Comparison of ENCODE assay signal across 23 cellular contexts in genomic region chr9:6239694-6240093, GRCh38. TPM values are rescaled to one million over a fixed set of nuclear protein-coding genes. Genes with fewer than 3 reads are reported as not detected.
"Had no signal": no experiment of that assay in that cellular context is flagged by ENCODE, and none has a peak within 500 bp of the region (broad histone marks: within the 10 kb centered on the region; RNA-seq: fewer than 3 reads in every experiment).

No MANE protein-coding gene starts in this region.

- H3K4me1 ChIP-seq: psoas muscle had no signal

- H3K36me3 Mint-ChIP-seq: stimulated activated effector memory CD8-positive, alpha-beta T cell treated with anti-CD3 and anti-CD28 coated beads, Interleukin-12 subunit alpha, Interleukin-12 subunit beta, amount 100 ng/mL, for 72 hours had no signal

- H3K4me3 Mint-ChIP-seq: activated B cell treated with CpG ODN at 0.5 μM for 24 hours; activated CD8-positive, alpha-beta T cell treated with anti-CD3 and anti-CD28 coated beads for 36 hours; activated naive CD8-positive, alpha-beta T cell treated with anti-CD3 and anti-CD28 coated beads for 36 hours; stimulated activated effector memory CD8-positive, alpha-beta T cell treated with anti-CD3 and anti-CD28 coated beads, Interleukin-12 subunit alpha, Interleukin-12 subunit beta, amount 100 ng/mL, for 72 hours; T-helper 17 cell had no signal

- H3K4me1 Mint-ChIP-seq: activated B cell treated with CpG ODN at 0.5 μM for 24 hours; stimulated activated effector memory CD8-positive, alpha-beta T cell treated with anti-CD3 and anti-CD28 coated beads, Interleukin-12 subunit alpha, Interleukin-12 subunit beta, amount 100 ng/mL, for 72 hours; T-helper 17 cell had no signal

- H3K9me3 ChIP-seq: lower lobe of right lung, psoas muscle, sigmoid colon, thoracic aorta had no signal

- DNase-seq: activated B cell treated with CpG ODN at 0.5 μM for 24 hours; activated CD4-positive, alpha-beta T cell treated with anti-CD3 and anti-CD28 coated beads for 48 hours; activated CD8-positive, alpha-beta T cell treated with anti-CD3 and anti-CD28 coated beads for 36 hours; activated gamma-delta T cell treated with Interleukin-2 at 50 U/mL for 16 hours; activated naive CD8-positive, alpha-beta T cell treated with anti-CD3 and anti-CD28 coated beads for 36 hours; activated T-cell treated with anti-CD3 and anti-CD28 coated beads, Interleukin-2, amount 50 U/mL, for 48 hours; amygdala; brain microvascular endothelial cell; left cardiac atrium; lower lobe of right lung; midbrain; psoas muscle; sigmoid colon; stimulated activated CD4-positive, alpha-beta T cell treated with anti-CD3 and anti-CD28 coated beads, Interleukin-12 subunit alpha, Interleukin-12 subunit beta, amount 100 ng/mL, for 4 hours; stimulated activated CD4-positive, alpha-beta T cell treated with anti-CD3 and anti-CD28 coated beads, Interleukin-2, amount 100 ng/mL, for 24 hours; T-helper 17 cell had no signal

- H3K27me3 ChIP-seq: brain microvascular endothelial cell, sigmoid colon had no signal

- H3K4me3 ChIP-seq: lower lobe of right lung, psoas muscle, sigmoid colon, thoracic aorta had no signal

- H3K27ac ChIP-seq: brain microvascular endothelial cell, lower lobe of right lung, psoas muscle, sigmoid colon, thoracic aorta had no signal

- H3K27ac Mint-ChIP-seq: activated B cell treated with CpG ODN at 0.5 μM for 24 hours; activated CD8-positive, alpha-beta T cell treated with anti-CD3 and anti-CD28 coated beads for 36 hours; activated naive CD8-positive, alpha-beta T cell treated with anti-CD3 and anti-CD28 coated beads for 36 hours; stimulated activated effector memory CD8-positive, alpha-beta T cell treated with anti-CD3 and anti-CD28 coated beads, Interleukin-12 subunit alpha, Interleukin-12 subunit beta, amount 100 ng/mL, for 72 hours; T-helper 17 cell had no signal

- ATAC-seq: activated CD8-positive, alpha-beta T cell treated with anti-CD3 and anti-CD28 coated beads for 36 hours; lower lobe of right lung; psoas muscle; stimulated activated effector memory CD8-positive, alpha-beta T cell treated with anti-CD3 and anti-CD28 coated beads, Interleukin-12 subunit alpha, Interleukin-12 subunit beta, amount 100 ng/mL, for 72 hours; T-helper 17 cell had no signal

- H3K9me3 Mint-ChIP-seq: activated naive CD8-positive, alpha-beta T cell treated with anti-CD3 and anti-CD28 coated beads for 36 hours; stimulated activated effector memory CD8-positive, alpha-beta T cell treated with anti-CD3 and anti-CD28 coated beads, Interleukin-12 subunit alpha, Interleukin-12 subunit beta, amount 100 ng/mL, for 72 hours had no signal

- H3K36me3 ChIP-seq: brain microvascular endothelial cell, lower lobe of right lung, thoracic aorta had no signal

- FAIRE-seq: TTC549, urothelium cell line had no signal

RNA-seq across cellular contexts. Expression of gene IL33, which starts 24.1 kb away (rescaled TPM):
- total RNA-seq: activated B cell treated with CpG ODN at 0.5 μM for 24 hours; activated CD8-positive, alpha-beta T cell treated with anti-CD3 and anti-CD28 coated beads for 36 hours; activated naive CD8-positive, alpha-beta T cell treated with anti-CD3 and anti-CD28 coated beads for 36 hours; chondrocyte; myocyte; T-helper 17 cell had no signal
- polyA plus RNA-seq: neural cell had no signal
